Comparison of ENCODE assay signal across 7 cellular contexts in the genomic region with DNA sequence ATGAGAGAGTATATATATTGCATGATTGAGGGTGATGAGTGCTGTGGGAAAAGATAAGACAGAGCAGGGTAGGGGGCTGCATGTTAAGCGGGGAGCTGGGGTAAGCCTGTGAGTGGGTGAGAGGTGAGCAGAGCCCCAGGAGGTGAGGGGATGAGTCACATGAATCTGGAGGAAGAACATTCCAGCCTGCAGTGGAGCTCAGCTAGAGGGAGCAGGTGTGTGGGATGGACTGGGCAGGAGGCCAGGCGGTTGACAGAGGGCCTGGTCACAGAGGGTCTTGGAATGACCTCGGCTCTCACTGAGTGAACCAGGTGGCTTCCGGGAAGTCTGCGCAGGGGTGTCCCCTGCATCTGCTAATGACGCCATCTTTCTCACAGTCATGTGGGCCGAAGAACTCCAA. TPM values are rescaled to one million over a fixed set of nuclear protein-coding genes. Genes with fewer than 3 reads are reported as not detected.
DNase-seq lines count a peak whose midpoint lies in the region; ATAC-seq lines count a peak whose summit lies in the region.

No MANE protein-coding gene starts in this region.

- intact Hi-C loops in activated T-helper 2 cell treated with anti-CD3 and anti-CD28 coated beads, Interferon-gamma antibody, Interleukin-2, Interleukin-4, amounts not matched to agents 10 μg/mL and 5 μg/mL and 100 μg/mL, durations not matched to agents 14 hours and 24 hours and 36 hours (cut with micrococcal nuclease), result no loop called here

- H3K4me3 Mint-ChIP-seq in activated T-helper 2 cell treated with anti-CD3 and anti-CD28 coated beads, Interferon-gamma antibody, Interleukin-2, Interleukin-4, amounts not matched to agents 10 μg/mL and 5 μg/mL and 100 μg/mL, durations not matched to agents 14 hours and 24 hours and 36 hours (ENCODE audit: low read depth), result no peak overlapping the region
- no peak overlapping the region for H3K4me3 Mint-ChIP-seq in stimulated activated naive B cell treated with anti-CD40 and anti-IgM and Interleukin-4, amounts not matched to agents 10 μg/mL and 1 μg/mL and 100 μg/mL, for 72 hours

- H3K27ac Mint-ChIP-seq in activated T-helper 2 cell treated with anti-CD3 and anti-CD28 coated beads, Interferon-gamma antibody, Interleukin-2, Interleukin-4, amounts not matched to agents 10 μg/mL and 5 μg/mL and 100 μg/mL, durations not matched to agents 14 hours and 24 hours and 36 hours, result peak overlapping the region; percentile 25
- H3K27ac Mint-ChIP-seq in stimulated activated naive B cell treated with anti-CD40 and anti-IgM and Interleukin-4, amounts not matched to agents 10 μg/mL and 1 μg/mL and 100 μg/mL, for 72 hours, result peak overlapping the region; percentile 26

- ATAC-seq in stimulated activated naive B cell treated with anti-CD40 and anti-IgM and Interleukin-4, amounts not matched to agents 10 μg/mL and 1 μg/mL and 100 μg/mL, for 72 hours (replicated peaks), result no peak
- no peak for ATAC-seq in HG03460 (IDR thresholded peaks at IDR 0.05; ENCODE audit: unreplicated experiment)

- no peaks in the 10 kb centered on the region for H3K27me3 Mint-ChIP-seq in activated T-helper 2 cell treated with anti-CD3 and anti-CD28 coated beads, Interferon-gamma antibody, Interleukin-2, Interleukin-4, amounts not matched to agents 10 μg/mL and 5 μg/mL and 100 μg/mL, durations not matched to agents 14 hours and 24 hours and 36 hours (ENCODE audit: low read depth)
- no peaks in the 10 kb centered on the region for H3K27me3 Mint-ChIP-seq in stimulated activated naive B cell treated with anti-CD40 and anti-IgM and Interleukin-4, amounts not matched to agents 10 μg/mL and 1 μg/mL and 100 μg/mL, for 72 hours

- H3K4me1 Mint-ChIP-seq in activated T-helper 2 cell treated with anti-CD3 and anti-CD28 coated beads, Interferon-gamma antibody, Interleukin-2, Interleukin-4, amounts not matched to agents 10 μg/mL and 5 μg/mL and 100 μg/mL, durations not matched to agents 14 hours and 24 hours and 36 hours (ENCODE audit: low read depth), result peaks cover 25% of the 10 kb centered on the region
- H3K4me1 Mint-ChIP-seq in stimulated activated naive B cell treated with anti-CD40 and anti-IgM and Interleukin-4, amounts not matched to agents 10 μg/mL and 1 μg/mL and 100 μg/mL, for 72 hours, result peaks cover 33 to 48% of the 10 kb centered on the region in 2 donors

- DNase-seq in HS-27A (ENCODE audit: low read depth) (peak; percentile 58), hepatic stellate cell (ENCODE audit: low spot score) (peak; percentile 70), Kasumi-1 (lab: John Stamatoyannopoulos, UW) (no peak), NCI-H2029 (lab: John Stamatoyannopoulos, UW) (no peak)
- DNase-seq in activated T-helper 2 cell treated with anti-CD3 and anti-CD28 coated beads, Interferon-gamma antibody, Interleukin-2, Interleukin-4, amounts not matched to agents 10 μg/mL and 5 μg/mL and 100 μg/mL, durations not matched to agents 14 hours and 24 hours and 36 hours (ENCODE audit: low spot score), result no peak
- DNase-seq in stimulated activated naive B cell treated with anti-CD40 and anti-IgM and Interleukin-4, amounts not matched to agents 10 μg/mL and 1 μg/mL and 100 μg/mL, for 72 hours, result no peak

- no peaks in the 10 kb centered on the region for H3K9me3 Mint-ChIP-seq in activated T-helper 2 cell treated with anti-CD3 and anti-CD28 coated beads, Interferon-gamma antibody, Interleukin-2, Interleukin-4, amounts not matched to agents 10 μg/mL and 5 μg/mL and 100 μg/mL, durations not matched to agents 14 hours and 24 hours and 36 hours
- no peaks in the 10 kb centered on the region for H3K9me3 Mint-ChIP-seq in stimulated activated naive B cell treated with anti-CD40 and anti-IgM and Interleukin-4, amounts not matched to agents 10 μg/mL and 1 μg/mL and 100 μg/mL, for 72 hours

- H3K36me3 Mint-ChIP-seq in activated T-helper 2 cell treated with anti-CD3 and anti-CD28 coated beads, Interferon-gamma antibody, Interleukin-2, Interleukin-4, amounts not matched to agents 10 μg/mL and 5 μg/mL and 100 μg/mL, durations not matched to agents 14 hours and 24 hours and 36 hours (ENCODE audit: low read depth), result peaks cover 84% of the 10 kb centered on the region
- H3K36me3 Mint-ChIP-seq in stimulated activated naive B cell treated with anti-CD40 and anti-IgM and Interleukin-4, amounts not matched to agents 10 μg/mL and 1 μg/mL and 100 μg/mL, for 72 hours, result peaks cover 44 to 73% of the 10 kb centered on the region in 2 donors

RNA-seq across cellular contexts. Expression of a gene that starts 44.4 kb away (rescaled TPM):
- total RNA-seq in activated T-helper 2 cell treated with anti-CD3 and anti-CD28 coated beads, Interferon-gamma antibody, Interleukin-2, Interleukin-4, amounts not matched to agents 10 μg/mL and 5 μg/mL and 100 μg/mL, durations not matched to agents 14 hours and 24 hours and 36 hours, result 71.1 and 72.3 TPM in 2 replicates

RNA-seq across cellular contexts. Expression of a gene that starts 47.5 kb away (rescaled TPM):
- 53.3 and 59.9 TPM in 2 replicates for total RNA-seq in activated T-helper 2 cell treated with anti-CD3 and anti-CD28 coated beads, Interferon-gamma antibody, Interleukin-2, Interleukin-4, amounts not matched to agents 10 μg/mL and 5 μg/mL and 100 μg/mL, durations not matched to agents 14 hours and 24 hours and 36 hours

RNA-seq across cellular contexts. Expression of a gene that starts 51.7 kb away (rescaled TPM):
- 26.0 and 32.6 TPM in 2 replicates for total RNA-seq in activated T-helper 2 cell treated with anti-CD3 and anti-CD28 coated beads, Interferon-gamma antibody, Interleukin-2, Interleukin-4, amounts not matched to agents 10 μg/mL and 5 μg/mL and 100 μg/mL, durations not matched to agents 14 hours and 24 hours and 36 hours

Comparison
In these comparisons a context has a peak if more than half of its experiments do, and no peak if none do; other contexts are left out.
1. DNase-seq: peak in HS-27A (single experiment) and hepatic stellate cell (single experiment); none in activated T-helper 2 cell treated with anti-CD3 and anti-CD28 coated beads, Interferon-gamma antibody, Interleukin-2, Interleukin-4, amounts not matched to agents 10 μg/mL and 5 μg/mL and 100 μg/mL, durations not matched to agents 14 hours and 24 hours and 36 hours (single experiment), stimulated activated naive B cell treated with anti-CD40 and anti-IgM and Interleukin-4, amounts not matched to agents 10 μg/mL and 1 μg/mL and 100 μg/mL, for 72 hours (single experiment), Kasumi-1 (0 of 2) and NCI-H2029 (single experiment).